Comparison of ENCODE assay signal across 25 cellular contexts in the genomic region with DNA sequence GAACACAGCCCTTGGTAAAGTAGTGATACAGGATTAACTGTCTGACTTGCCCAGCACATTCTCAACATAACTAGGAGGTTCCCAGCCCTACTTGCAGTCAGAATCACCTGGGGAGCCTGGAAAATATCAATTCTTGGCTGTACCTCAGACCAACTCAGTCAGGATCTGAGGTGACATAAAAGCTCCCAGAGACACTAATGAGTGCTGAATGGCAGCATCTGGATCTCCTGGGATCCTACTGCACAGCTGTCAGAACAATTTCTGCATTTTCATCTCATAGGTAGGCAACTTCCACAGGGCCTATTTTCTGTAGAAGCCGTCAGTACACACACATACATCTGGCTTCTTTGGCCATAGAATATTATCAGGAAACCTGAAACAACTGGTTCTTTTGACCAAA.
DNase-seq lines count a peak whose midpoint lies in the region; ATAC-seq and TF ChIP-seq lines count a peak whose summit lies in the region.
"Had no signal": no experiment of that assay in that cellular context is flagged by ENCODE, and none has a peak within 500 bp of the region (broad histone marks: within the 10 kb centered on the region; RNA-seq: fewer than 3 reads in every experiment).

No MANE protein-coding gene starts in this region.

- no peak for TF ChIP-seq RAD21 in neural cell (conservative IDR thresholded peaks at IDR 0.05)

- WGBS in trophoblast cell (ENCODE audit: extremely low coverage, insufficient coverage, insufficient read length) = no CpG with 5 or more reads among the region's 1 CpG
- 100% methylated on average over 1 of the region's 1 CpG; no CpG with 5 or more reads in 1 of the 2 donors for WGBS in gastroesophageal sphincter (ENCODE audit: low coverage in 1 of 2), 2 donors

- ATAC-seq in gastroesophageal sphincter = no peak
- ATAC-seq in left lobe of liver = no peak
- ATAC-seq in activated CD8-positive, alpha-beta T cell treated with anti-CD3 and anti-CD28 coated beads, Interleukin-2, amount 10 ng/mL, durations not matched to agents 7 days and 5 days = no peak
- ATAC-seq: A549, GM12878 had no signal

- no peaks in the 10 kb centered on the region for H3K36me3 Mint-ChIP-seq in activated CD8-positive, alpha-beta T cell treated with anti-CD3 and anti-CD28 coated beads, Interleukin-2, amount 10 ng/mL, durations not matched to agents 7 days and 5 days (ENCODE audit: low read depth)
- H3K36me3 Mint-ChIP-seq: CD4-positive, alpha-beta memory T cell; CD4-positive, CD25-positive, alpha-beta regulatory T cell; CD8-positive, alpha-beta memory T cell had no signal

- no peak overlapping the region for H4K8ac ChIP-seq in trophoblast cell (ENCODE audit: low read depth, low read length)

- TF ChIP-seq POLR2A in gastroesophageal sphincter (IDR thresholded peaks at IDR 0.05) = no peak

- H4K20me1 ChIP-seq in neural cell (ENCODE audit: insufficient read depth) = no peaks in the 10 kb centered on the region
- H4K20me1 ChIP-seq: BLaER1 treated with 17β-estradiol and CSF1 and Interleukin-3, amounts not matched to agents 10 nM and 100 nM had no signal

- no peak overlapping the region for H2AFZ ChIP-seq in neural cell (ENCODE audit: low read depth, low read length)
- no peak overlapping the region for H2AFZ ChIP-seq in trophoblast cell (ENCODE audit: insufficient read depth, low read length, poor library complexity)

- no peaks in the 10 kb centered on the region for H3F3A ChIP-seq in neural cell (ENCODE audit: insufficient read depth, low read length, poor library complexity, severe bottlenecking)

- no peaks in the 10 kb centered on the region for H3K79me1 ChIP-seq in trophoblast cell (ENCODE audit: low read length)

- H3K23ac ChIP-seq in trophoblast cell (ENCODE audit: low read length) = no peak overlapping the region

- peak overlapping the region; percentile 54 for H3K27ac ChIP-seq in neural cell (ENCODE audit: low read length)
- peak overlapping the region; percentile 22 for H3K27ac ChIP-seq in trophoblast cell (ENCODE audit: low read depth, low read length)
- no peak overlapping the region for H3K27ac ChIP-seq in gastroesophageal sphincter
- H3K27ac ChIP-seq: 22Rv1; A549; BLaER1 treated with 17β-estradiol and CSF1 and Interleukin-3, amounts not matched to agents 10 nM and 100 nM; C4-2B had no signal

- H3K18ac ChIP-seq in trophoblast cell (ENCODE audit: low read length) = no peak overlapping the region

- peak; percentile 28 for DNase-seq in NCI-H2171 (lab: John Stamatoyannopoulos, UW)
- DNase-seq in NCI-H69 (lab: John Stamatoyannopoulos, UW) = peak; percentile 58
- DNase-seq in trophoblast cell = no peak
- no peak for DNase-seq in left lobe of liver (ENCODE audit: low spot score)
- no peak for DNase-seq in activated CD8-positive, alpha-beta T cell treated with anti-CD3 and anti-CD28 coated beads, Interleukin-2, amount 10 ng/mL, durations not matched to agents 7 days and 5 days
- no peak for DNase-seq in activated gamma-delta T cell (lab: John Stamatoyannopoulos, UW)
- DNase-seq: AML-193; CD4-positive, alpha-beta memory T cell; CD4-positive, CD25-positive, alpha-beta regulatory T cell; CD8-positive, alpha-beta memory T cell; COR-L47; DMS 273 treated with DMSO at 0.1 percent for 48 hours; DMS153; DMS79; DND-41; EL; GDM1 had no signal

- TF ChIP-seq CTCF in neural cell (IDR thresholded peaks at IDR 0.05; ENCODE audit: poor library complexity, severe bottlenecking) (no peak), gastroesophageal sphincter (IDR thresholded peaks at IDR 0.05) (no peak)

- H2BK120ac ChIP-seq in trophoblast cell (ENCODE audit: insufficient read depth, low read length, poor library complexity) = no peak overlapping the region

- H3K4me3 Mint-ChIP-seq in activated CD8-positive, alpha-beta T cell treated with anti-CD3 and anti-CD28 coated beads, Interleukin-2, amount 10 ng/mL, durations not matched to agents 7 days and 5 days = no peak overlapping the region
- H3K4me3 Mint-ChIP-seq: B cell; CD4-positive, alpha-beta memory T cell; CD4-positive, CD25-positive, alpha-beta regulatory T cell; CD8-positive, alpha-beta memory T cell had no signal

- H2BK5ac ChIP-seq in trophoblast cell (ENCODE audit: low read depth, low read length, poor library complexity) = no peak overlapping the region

- H2AK5ac ChIP-seq in trophoblast cell (ENCODE audit: low read length) = no peak overlapping the region

- H3K79me2 ChIP-seq in neural cell (replicated peaks; ENCODE audit: insufficient read depth, low read length) = no peaks in the 10 kb centered on the region
- no peaks in the 10 kb centered on the region for H3K79me2 ChIP-seq in trophoblast cell (ENCODE audit: control insufficient read depth, insufficient read depth, low read length, poor library complexity)

- POLR2A ChIA-PET in activated CD8-positive, alpha-beta T cell treated with anti-CD3 and anti-CD28 coated beads, Interleukin-2, amount 10 ng/mL, durations not matched to agents 7 days and 5 days (lab: Charles Lee) = no interaction called here

- no peak overlapping the region for H4K12ac ChIP-seq in trophoblast cell (ENCODE audit: low read depth, low read length)

- H3K4me3 ChIP-seq in neural cell (ENCODE audit: low read length) (peak overlapping the region; percentile 43), trophoblast cell (ENCODE audit: low read depth, low read length) (no peak overlapping the region), gastroesophageal sphincter (no peak overlapping the region)
- H3K4me3 ChIP-seq: A549; BLaER1 treated with 17β-estradiol and CSF1 and Interleukin-3, amounts not matched to agents 10 nM and 100 nM; GM12878 had no signal

- no peaks in the 10 kb centered on the region for H3K4me1 Mint-ChIP-seq in activated CD8-positive, alpha-beta T cell treated with anti-CD3 and anti-CD28 coated beads, Interleukin-2, amount 10 ng/mL, durations not matched to agents 7 days and 5 days (ENCODE audit: low read depth)
- H3K4me1 Mint-ChIP-seq: B cell; CD4-positive, alpha-beta memory T cell; CD4-positive, CD25-positive, alpha-beta regulatory T cell; CD8-positive, alpha-beta memory T cell had no signal

- H3K9me2 ChIP-seq in neural cell (ENCODE audit: insufficient read depth, low read length) = no peaks in the 10 kb centered on the region

- CTCF ChIA-PET in activated CD8-positive, alpha-beta T cell treated with anti-CD3 and anti-CD28 coated beads, Interleukin-2, amount 10 ng/mL, durations not matched to agents 7 days and 5 days (lab: Charles Lee) = interaction anchor here (2.3 kb wide), 1 partner anchor 301 kb away, joined by 7 read pairs; no protein-coding TSS in a partner anchor

- H3K4me2 ChIP-seq in neural cell (ENCODE audit: low read length) (no peak overlapping the region), trophoblast cell (ENCODE audit: low read length) (no peak overlapping the region)
- H3K4me2 ChIP-seq: A549; BLaER1 treated with 17β-estradiol and CSF1 and Interleukin-3, amounts not matched to agents 10 nM and 100 nM had no signal

- H3K9me3 ChIP-seq in neural cell (ENCODE audit: low read length) (no peaks in the 10 kb centered on the region), trophoblast cell (ENCODE audit: insufficient read depth, low read depth, low read length) (peaks cover 1% of the 10 kb centered on the region), gastroesophageal sphincter (no peaks in the 10 kb centered on the region)
- H3K9me3 ChIP-seq: A549 had no signal

- H3K9ac ChIP-seq in neural cell (ENCODE audit: low read length) = no peak overlapping the region
- H3K9ac ChIP-seq in trophoblast cell (ENCODE audit: low read length) = no peak overlapping the region
- H3K9ac ChIP-seq: BLaER1 treated with 17β-estradiol and CSF1 and Interleukin-3, amounts not matched to agents 10 nM and 100 nM had no signal

- H2BK12ac ChIP-seq in trophoblast cell (ENCODE audit: low read length) = no peak overlapping the region

- H3K27ac Mint-ChIP-seq in activated CD8-positive, alpha-beta T cell treated with anti-CD3 and anti-CD28 coated beads, Interleukin-2, amount 10 ng/mL, durations not matched to agents 7 days and 5 days = no peak overlapping the region
- H3K27ac Mint-ChIP-seq: B cell; CD4-positive, alpha-beta memory T cell; CD4-positive, CD25-positive, alpha-beta regulatory T cell; CD8-positive, alpha-beta memory T cell had no signal

- H3K4me1 ChIP-seq in trophoblast cell (ENCODE audit: control insufficient read depth in 1 of 2, insufficient read depth in 2 of 2, low read length in 2 of 2) (peaks cover 5 to 7% of the 10 kb centered on the region in 2 experiments), gastroesophageal sphincter (no peaks in the 10 kb centered on the region)
- H3K4me1 ChIP-seq: A549 had no signal

- TF ChIP-seq EP300 in neural cell (conservative IDR thresholded peaks at IDR 0.05; ENCODE audit: poor library complexity, severe bottlenecking) (peak; percentile 82), gastroesophageal sphincter (IDR thresholded peaks at IDR 0.05) (no peak)

- H3K4ac ChIP-seq in trophoblast cell (ENCODE audit: low read depth, low read length) = no peak overlapping the region

- H3K27me3 ChIP-seq in neural cell (ENCODE audit: insufficient read depth, low read depth, low read length) = no peaks in the 10 kb centered on the region
- H3K27me3 ChIP-seq in trophoblast cell (ENCODE audit: insufficient read depth, low read length) = no peaks in the 10 kb centered on the region
- peaks cover 5% of the 10 kb centered on the region for H3K27me3 ChIP-seq in gastroesophageal sphincter
- H3K27me3 ChIP-seq: BLaER1 treated with 17β-estradiol and CSF1 and Interleukin-3, amounts not matched to agents 10 nM and 100 nM had no signal

- H3K14ac ChIP-seq in trophoblast cell (ENCODE audit: low read length) = no peak overlapping the region

- no peak overlapping the region for H4K91ac ChIP-seq in trophoblast cell (ENCODE audit: low read depth, low read length)

- H3K27me3 Mint-ChIP-seq in activated CD8-positive, alpha-beta T cell treated with anti-CD3 and anti-CD28 coated beads, Interleukin-2, amount 10 ng/mL, durations not matched to agents 7 days and 5 days (ENCODE audit: low read depth) = peaks cover 25% of the 10 kb centered on the region

- H3K36me3 ChIP-seq in neural cell (ENCODE audit: insufficient read depth, low read length) (no peaks in the 10 kb centered on the region), trophoblast cell (ENCODE audit: control insufficient read depth in 1 of 2, insufficient read depth in 2 of 2, low read length in 2 of 2) (no peaks in the 10 kb centered on the region), gastroesophageal sphincter (no peaks in the 10 kb centered on the region)
- H3K36me3 ChIP-seq: BLaER1 treated with 17β-estradiol and CSF1 and Interleukin-3, amounts not matched to agents 10 nM and 100 nM had no signal

- H3K9me3 Mint-ChIP-seq in activated CD8-positive, alpha-beta T cell treated with anti-CD3 and anti-CD28 coated beads, Interleukin-2, amount 10 ng/mL, durations not matched to agents 7 days and 5 days (ENCODE audit: insufficient read depth) = no peaks in the 10 kb centered on the region

TF ChIP-seq in neural cell, 6 proteins besides CTCF, POLR2A, EP300 and RAD21 (continues in another document):
- no peak for TF ChIP-seq EZH2 (IDR thresholded peaks at IDR 0.05; ENCODE audit: borderline replicate concordance, insufficient read depth, low read length, poor library complexity, severe bottlenecking)
- peak; percentile 61 for TF ChIP-seq POLR2AphosphoS5 (IDR thresholded peaks at IDR 0.05)

Comparison
In these comparisons a context has a peak if more than half of its experiments do, and no peak if none do; other contexts are left out.
1. DNase-seq: peak in NCI-H2171 (single experiment) and NCI-H69 (single experiment); none in trophoblast cell (0 of 2), left lobe of liver (single experiment), activated CD8-positive, alpha-beta T cell treated with anti-CD3 and anti-CD28 coated beads, Interleukin-2, amount 10 ng/mL, durations not matched to agents 7 days and 5 days (single experiment) and activated gamma-delta T cell (single experiment).
2. H3K27ac ChIP-seq: peak in neural cell (single experiment) and trophoblast cell (single experiment); none in gastroesophageal sphincter (0 of 4).